In genomic region chr5:30341492-30341891, GRCh38 we compare ENCODE assay signal across 18 cellular contexts.
DNase-seq lines count a peak whose midpoint lies in the region; ATAC-seq and TF ChIP-seq lines count a peak whose summit lies in the region.
"Had no signal": no experiment of that assay in that cellular context is flagged by ENCODE, and none has a peak within 500 bp of the region (broad histone marks: within the 10 kb centered on the region; RNA-seq: fewer than 3 reads in every experiment).

No MANE protein-coding gene starts in this region.

- TF ChIP-seq EP300 in neural cell (conservative IDR thresholded peaks at IDR 0.05; ENCODE audit: poor library complexity, severe bottlenecking): peak; percentile 97

- no peak for TF ChIP-seq CTCF in neural cell (IDR thresholded peaks at IDR 0.05; ENCODE audit: poor library complexity, severe bottlenecking)
- no peak for TF ChIP-seq CTCF in left lung (IDR thresholded peaks at IDR 0.05)

- DNase-seq in DMS53 (lab: John Stamatoyannopoulos, UW): peak; percentile 10
- no peak for DNase-seq in DMS53 treated with DMSO at 0.1 percent for 48 hours (lab: John Stamatoyannopoulos, UW; ENCODE audit: unreplicated experiment)
- peak; percentile 10 for DNase-seq in brain pericyte (ENCODE audit: low read depth, low spot score)
- no peak for DNase-seq in left lung
- DNase-seq in NCI-H1417 treated with DMSO at 0.1 percent for 48 hours (lab: John Stamatoyannopoulos, UW): no peak
- no peak for DNase-seq in SIG-M5 treated with dmso at 0.1 percent for 504 hours (lab: John Stamatoyannopoulos, UW; ENCODE audit: unreplicated experiment)
- DNase-seq: Caco-2; CD4-positive, CD25-positive, alpha-beta regulatory T cell; CD8-positive, alpha-beta T cell; DND-41; GM23248; H7; HCEC 1CT had no signal

- intact Hi-C loops in left lung (cut with DNase I): no loop called here

- H3K4me3 ChIP-seq in neural cell (ENCODE audit: low read length): no peak overlapping the region
- H3K4me3 ChIP-seq in left lung: no peak overlapping the region
- H3K4me3 ChIP-seq: BLaER1, GM23248 had no signal

- H3K4me1 ChIP-seq in left lung: no peaks in the 10 kb centered on the region
- H3K4me1 ChIP-seq: BLaER1, Caco-2 had no signal

- H3K36me3 ChIP-seq in neural cell (ENCODE audit: insufficient read depth, low read length): no peaks in the 10 kb centered on the region
- no peaks in the 10 kb centered on the region for H3K36me3 ChIP-seq in left lung
- H3K36me3 ChIP-seq: BLaER1 had no signal

- no peak for TF ChIP-seq RAD21 in neural cell (conservative IDR thresholded peaks at IDR 0.05)

- ATAC-seq in left lung (no peak), HG02642 (IDR thresholded peaks at IDR 0.05; ENCODE audit: poor library complexity, unreplicated experiment) (no peak)
- ATAC-seq: CD8-positive, alpha-beta T cell had no signal

- H3K4me2 ChIP-seq in neural cell (ENCODE audit: low read length): no peak overlapping the region
- H3K4me2 ChIP-seq: BLaER1 had no signal

- H2AFZ ChIP-seq in neural cell (ENCODE audit: low read depth, low read length): no peak overlapping the region
- H2AFZ ChIP-seq: GM23248 had no signal

- no peak overlapping the region for H3K27ac ChIP-seq in neural cell (ENCODE audit: low read length)
- no peak overlapping the region for H3K27ac ChIP-seq in left lung
- H3K27ac ChIP-seq: 22Rv1, BLaER1, C4-2B, GM23248 had no signal

- no peaks in the 10 kb centered on the region for H3K27me3 ChIP-seq in neural cell (ENCODE audit: insufficient read depth, low read depth, low read length)
- H3K27me3 ChIP-seq in left lung: no peaks in the 10 kb centered on the region
- H3K27me3 ChIP-seq: BLaER1 had no signal

- H3K9me2 ChIP-seq in neural cell (ENCODE audit: insufficient read depth, low read length): no peaks in the 10 kb centered on the region

- H3K79me2 ChIP-seq in neural cell (replicated peaks; ENCODE audit: insufficient read depth, low read length): no peaks in the 10 kb centered on the region

- no peaks in the 10 kb centered on the region for H3K9me3 ChIP-seq in neural cell (ENCODE audit: low read length)
- no peaks in the 10 kb centered on the region for H3K9me3 ChIP-seq in left lung
- H3K9me3 ChIP-seq: BLaER1, Caco-2 had no signal

- H3F3A ChIP-seq in neural cell (ENCODE audit: insufficient read depth, low read length, poor library complexity, severe bottlenecking): no peaks in the 10 kb centered on the region

- H4K20me1 ChIP-seq in neural cell (ENCODE audit: insufficient read depth): no peaks in the 10 kb centered on the region
- H4K20me1 ChIP-seq: BLaER1 had no signal

- H3K9ac ChIP-seq in neural cell (ENCODE audit: low read length): no peak overlapping the region
- H3K9ac ChIP-seq: BLaER1, GM23248 had no signal

TF ChIP-seq in neural cell, 6 proteins besides CTCF, POLR2A, EP300 and RAD21:
- no peak for TF ChIP-seq TAF1 (IDR thresholded peaks at IDR 0.05; ENCODE audit: low read depth)
- no peak for TF ChIP-seq EZH2 (IDR thresholded peaks at IDR 0.05; ENCODE audit: borderline replicate concordance, insufficient read depth, low read length, poor library complexity, severe bottlenecking)
- TF ChIP-seq MXI1 (conservative IDR thresholded peaks at IDR 0.05; ENCODE audit: poor library complexity, severe bottlenecking): no peak
- TF ChIP-seq POLR2AphosphoS5 (IDR thresholded peaks at IDR 0.05): peak; percentile 89

Comparison
In these comparisons a context has a peak if more than half of its experiments do, and no peak if none do; other contexts are left out.
1. DNase-seq: peak in DMS53 (single experiment) and brain pericyte (single experiment); none in DMS53 treated with DMSO at 0.1 percent for 48 hours (single experiment), left lung (0 of 2), NCI-H1417 treated with DMSO at 0.1 percent for 48 hours (single experiment) and SIG-M5 treated with dmso at 0.1 percent for 504 hours (single experiment).